In the genomic region with DNA sequence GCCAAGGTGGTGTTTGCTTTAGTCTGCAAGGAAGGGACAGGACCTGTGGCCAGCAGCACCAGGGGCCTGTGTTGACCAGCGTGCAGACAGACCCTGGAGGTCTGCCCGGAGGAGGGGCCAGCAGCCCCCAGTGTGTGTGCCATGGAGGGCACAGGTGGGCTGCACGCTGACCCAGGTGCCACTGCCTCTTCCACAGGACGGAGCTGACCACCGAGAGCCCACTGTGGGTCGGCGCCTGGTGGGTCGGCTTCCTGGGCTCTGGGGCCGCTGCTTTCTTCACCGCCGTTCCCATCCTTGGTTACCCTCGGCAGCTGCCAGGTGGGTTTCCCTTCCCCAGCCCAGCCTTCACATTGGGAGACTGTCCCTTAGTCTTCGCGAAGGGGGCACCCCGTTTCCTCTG, we compare ENCODE assay signal across 39 cellular contexts. TPM values are rescaled to one million over a fixed set of nuclear protein-coding genes. Genes with fewer than 3 reads are reported as not detected.
"Had no signal": no experiment of that assay in that cellular context is flagged by ENCODE, and none has a peak within 500 bp of the region (broad histone marks: within the 10 kb centered on the region; RNA-seq: fewer than 3 reads in every experiment).

No MANE protein-coding gene starts in this region.

- H3K9me3 ChIP-seq: adrenal gland, ascending aorta had no signal

- DNase-seq: activated B cell treated with CpG ODN at 0.5 μM for 24 hours; activated CD4-positive, alpha-beta memory T cell treated with anti-CD3 and anti-CD28 coated beads for 36 hours; activated CD4-positive, alpha-beta T cell treated with anti-CD3 and anti-CD28 coated beads for 4 hours; activated CD4-positive, alpha-beta T cell treated with anti-CD3 and anti-CD28 coated beads, Interleukin-2, amount 10 ng/mL, durations not matched to agents 24 days and 14 days; activated CD4-positive, alpha-beta T cell treated with anti-CD3 and anti-CD28 coated beads, Interleukin-2, amount 50 U/mL, for 1 hour; activated CD4-positive, alpha-beta T cell treated with anti-CD3 and anti-CD28 coated beads, Interleukin-2, amount 50 U/mL, for 4 hours; activated CD4-positive, CD25-positive, alpha-beta regulatory T cell treated with anti-CD3 and anti-CD28 coated beads, Interleukin-2, amount 50 U/mL, for 72 hours; activated CD8-positive, alpha-beta memory T cell treated with anti-CD3 and anti-CD28 coated beads, Interleukin-2, amount 50 U/mL, for 4 hours; activated CD8-positive, alpha-beta T cell treated with anti-CD3 and anti-CD28 coated beads for 36 hours; activated effector memory CD4-positive, alpha-beta T cell treated with anti-CD3 and anti-CD28 coated beads, Interleukin-2, amount 50 U/mL, for 16 hours; activated gamma-delta T cell treated with Interleukin-2 at 50 U/mL for 16 hours; activated naive CD4-positive, alpha-beta T cell; activated naive CD4-positive, alpha-beta T cell treated with anti-CD3 and anti-CD28 coated beads for 36 hours; activated naive CD4-positive, alpha-beta T cell treated with anti-CD3 and anti-CD28 coated beads, Interleukin-2, amount 50 U/mL, for 16 hours; activated naive CD8-positive, alpha-beta T cell treated with anti-CD3 and anti-CD28 coated beads for 36 hours; activated T-cell treated with anti-CD3 and anti-CD28 coated beads for 4 hours; activated T-cell treated with anti-CD3 and anti-CD28 coated beads, Interleukin-2, amount 50 U/mL, for 1 hour; activated T-cell treated with anti-CD3 and anti-CD28 coated beads, Interleukin-2, amount 50 U/mL, for 4 hours; activated T-cell treated with anti-CD3 and anti-CD28 coated beads, Interleukin-2, amount 50 U/mL, for 72 hours; adrenal gland; amniotic stem cell; caudate nucleus; cerebellar nuclear complex; T-helper 1 cell; T-helper 2 cell; T-helper 9 cell had no signal

- H3K4me3 ChIP-seq: adrenal gland, ascending aorta, cardiac muscle cell had no signal

- H3K27me3 Mint-ChIP-seq: activated B cell treated with CpG ODN at 0.5 μM for 24 hours; activated CD4-positive, alpha-beta memory T cell treated with anti-CD3 and anti-CD28 coated beads for 36 hours; activated CD4-positive, alpha-beta T cell treated with anti-CD3 and anti-CD28 coated beads, Interleukin-2, amount 10 ng/mL, durations not matched to agents 24 days and 14 days; activated CD8-positive, alpha-beta T cell treated with anti-CD3 and anti-CD28 coated beads for 36 hours; activated naive CD8-positive, alpha-beta T cell treated with anti-CD3 and anti-CD28 coated beads for 36 hours; activated T-helper 17 cell treated with anti-CD3 and anti-CD28 coated beads, Interleukin-2, amount 50 U/mL, for 72 hours; central memory CD8-positive, alpha-beta T cell had no signal

- H3K4me3 Mint-ChIP-seq: activated B cell treated with CpG ODN at 0.5 μM for 24 hours; activated CD4-positive, alpha-beta memory T cell treated with anti-CD3 and anti-CD28 coated beads for 36 hours; activated CD4-positive, alpha-beta T cell treated with anti-CD3 and anti-CD28 coated beads, Interleukin-2, amount 10 ng/mL, durations not matched to agents 24 days and 14 days; activated CD8-positive, alpha-beta T cell treated with anti-CD3 and anti-CD28 coated beads for 36 hours; activated naive CD4-positive, alpha-beta T cell treated with anti-CD3 and anti-CD28 coated beads for 36 hours; activated naive CD8-positive, alpha-beta T cell treated with anti-CD3 and anti-CD28 coated beads for 36 hours; activated T-cell treated with anti-CD3 and anti-CD28 coated beads, Interleukin-2, amount 50 U/mL, for 4 hours; activated T-cell treated with anti-CD3 and anti-CD28 coated beads, Interleukin-2, amount 50 U/mL, for 72 hours; activated T-helper 1 cell treated with anti-CD3 and anti-CD28 coated beads, Interleukin-12 subunit alpha, Interleukin-12 subunit beta, Interleukin-2, Interleukin-4 antibody, amounts not matched to agents 30 ng/mL and 10 ng/mL and 1 ng/mL, durations not matched to agents 14 hours and 24 hours and 36 hours; activated T-helper 17 cell treated with anti-CD3 and anti-CD28 coated beads, Interleukin-2, amount 50 U/mL, for 72 hours; brain; central memory CD8-positive, alpha-beta T cell; T-helper 1 cell treated with Interleukin-12 subunit alpha and Interleukin-12 subunit beta and Interleukin-4 antibody, amounts not matched to agents 30 μg/mL and 1 μg/mL, for 36 hours; T-helper 2 cell treated with Interferon-gamma antibody and Interleukin-4, amounts not matched to agents 5 μg/mL and 100 μg/mL, for 36 hours had no signal

- H3K36me3 ChIP-seq: adrenal gland, ascending aorta, cardiac muscle cell had no signal

- FAIRE-seq: bronchial epithelial cell, TTC549 had no signal

- H3K4me1 ChIP-seq: ascending aorta had no signal

- H3K4me1 Mint-ChIP-seq: activated naive CD8-positive, alpha-beta T cell treated with anti-CD3 and anti-CD28 coated beads for 36 hours; activated T-helper 17 cell treated with anti-CD3 and anti-CD28 coated beads, Interleukin-2, amount 50 U/mL, for 72 hours; central memory CD8-positive, alpha-beta T cell had no signal

- H3K27ac Mint-ChIP-seq: activated B cell treated with CpG ODN at 0.5 μM for 24 hours; activated CD4-positive, alpha-beta memory T cell treated with anti-CD3 and anti-CD28 coated beads for 36 hours; activated CD4-positive, alpha-beta T cell treated with anti-CD3 and anti-CD28 coated beads, Interleukin-2, amount 10 ng/mL, durations not matched to agents 24 days and 14 days; activated CD8-positive, alpha-beta T cell treated with anti-CD3 and anti-CD28 coated beads for 36 hours; activated naive CD4-positive, alpha-beta T cell treated with anti-CD3 and anti-CD28 coated beads for 36 hours; activated naive CD8-positive, alpha-beta T cell treated with anti-CD3 and anti-CD28 coated beads for 36 hours; activated T-cell treated with anti-CD3 and anti-CD28 coated beads, Interleukin-2, amount 50 U/mL, for 72 hours; activated T-helper 1 cell treated with anti-CD3 and anti-CD28 coated beads, Interleukin-12 subunit alpha, Interleukin-12 subunit beta, Interleukin-2, Interleukin-4 antibody, amounts not matched to agents 30 ng/mL and 10 ng/mL and 1 ng/mL, durations not matched to agents 14 hours and 24 hours and 36 hours; activated T-helper 17 cell treated with anti-CD3 and anti-CD28 coated beads, Interleukin-2, amount 50 U/mL, for 72 hours; T-helper 1 cell treated with Interleukin-12 subunit alpha and Interleukin-12 subunit beta and Interleukin-4 antibody, amounts not matched to agents 30 μg/mL and 1 μg/mL, for 36 hours had no signal

- H3K27ac ChIP-seq: adrenal gland, ascending aorta, cardiac muscle cell, VCaP had no signal

- H3K27me3 ChIP-seq: adrenal gland, ascending aorta, cardiac muscle cell had no signal

- H3K9me3 Mint-ChIP-seq: activated B cell treated with CpG ODN at 0.5 μM for 24 hours; activated CD4-positive, alpha-beta memory T cell treated with anti-CD3 and anti-CD28 coated beads for 36 hours; activated CD4-positive, alpha-beta T cell treated with anti-CD3 and anti-CD28 coated beads, Interleukin-2, amount 10 ng/mL, durations not matched to agents 24 days and 14 days; activated CD8-positive, alpha-beta T cell treated with anti-CD3 and anti-CD28 coated beads for 36 hours; activated naive CD4-positive, alpha-beta T cell treated with anti-CD3 and anti-CD28 coated beads for 36 hours; activated naive CD4-positive, alpha-beta T cell treated with anti-CD3 and anti-CD28 coated beads, Interleukin-2, amount 50 U/mL, for 72 hours; activated naive CD8-positive, alpha-beta T cell treated with anti-CD3 and anti-CD28 coated beads for 36 hours; activated T-cell treated with anti-CD3 and anti-CD28 coated beads, Interleukin-2, amount 50 U/mL, for 4 hours; activated T-cell treated with anti-CD3 and anti-CD28 coated beads, Interleukin-2, amount 50 U/mL, for 72 hours; activated T-helper 1 cell treated with anti-CD3 and anti-CD28 coated beads, Interleukin-12 subunit alpha, Interleukin-12 subunit beta, Interleukin-2, Interleukin-4 antibody, amounts not matched to agents 30 ng/mL and 10 ng/mL and 1 ng/mL, durations not matched to agents 14 hours and 24 hours and 36 hours; activated T-helper 17 cell treated with anti-CD3 and anti-CD28 coated beads, Interleukin-2, amount 50 U/mL, for 72 hours; brain; central memory CD8-positive, alpha-beta T cell; T-helper 1 cell treated with Interleukin-12 subunit alpha and Interleukin-12 subunit beta and Interleukin-4 antibody, amounts not matched to agents 30 μg/mL and 1 μg/mL, for 36 hours; T-helper 2 cell treated with Interferon-gamma antibody and Interleukin-4, amounts not matched to agents 5 μg/mL and 100 μg/mL, for 36 hours had no signal

- ATAC-seq: activated CD8-positive, alpha-beta T cell treated with anti-CD3 and anti-CD28 coated beads for 36 hours; activated naive CD4-positive, alpha-beta T cell treated with anti-CD3 and anti-CD28 coated beads, Interleukin-2, amount 50 U/mL, for 72 hours; activated T-cell treated with anti-CD3 and anti-CD28 coated beads, Interleukin-2, amount 50 U/mL, for 4 hours; activated T-cell treated with anti-CD3 and anti-CD28 coated beads, Interleukin-2, amount 50 U/mL, for 72 hours; activated T-helper 17 cell treated with anti-CD3 and anti-CD28 coated beads, Interleukin-2, amount 50 U/mL, for 72 hours had no signal

- H3K36me3 Mint-ChIP-seq: activated naive CD8-positive, alpha-beta T cell treated with anti-CD3 and anti-CD28 coated beads for 36 hours; brain had no signal

RNA-seq across cellular contexts. Expression of gene NTSR1, which starts 48.4 kb away (rescaled TPM):
- total RNA-seq: activated B cell treated with CpG ODN at 0.5 μM for 24 hours; activated CD4-positive, alpha-beta memory T cell treated with anti-CD3 and anti-CD28 coated beads for 36 hours; activated CD4-positive, alpha-beta T cell treated with anti-CD3 and anti-CD28 coated beads, Interleukin-2, amount 10 ng/mL, durations not matched to agents 24 days and 14 days; activated CD8-positive, alpha-beta memory T cell treated with anti-CD3 and anti-CD28 coated beads for 36 hours; activated CD8-positive, alpha-beta T cell treated with anti-CD3 and anti-CD28 coated beads for 36 hours; activated naive CD4-positive, alpha-beta T cell treated with anti-CD3 and anti-CD28 coated beads for 36 hours; activated naive CD4-positive, alpha-beta T cell treated with anti-CD3 and anti-CD28 coated beads, Interleukin-2, amount 50 U/mL, for 72 hours; activated naive CD8-positive, alpha-beta T cell treated with anti-CD3 and anti-CD28 coated beads for 36 hours; activated T-cell treated with anti-CD3 and anti-CD28 coated beads, Interleukin-2, amount 50 U/mL, for 72 hours; activated T-helper 1 cell treated with anti-CD3 and anti-CD28 coated beads, Interleukin-12 subunit alpha, Interleukin-12 subunit beta, Interleukin-2, Interleukin-4 antibody, amounts not matched to agents 30 ng/mL and 10 ng/mL and 1 ng/mL, durations not matched to agents 14 hours and 24 hours and 36 hours; activated T-helper 17 cell treated with anti-CD3 and anti-CD28 coated beads, Interleukin-2, amount 50 U/mL, for 72 hours; ascending aorta; bronchial epithelial cell had no signal
- polyA plus RNA-seq: cardiac muscle cell had no signal
